ENCODE assay signal across 28 cellular contexts in the genomic region with DNA sequence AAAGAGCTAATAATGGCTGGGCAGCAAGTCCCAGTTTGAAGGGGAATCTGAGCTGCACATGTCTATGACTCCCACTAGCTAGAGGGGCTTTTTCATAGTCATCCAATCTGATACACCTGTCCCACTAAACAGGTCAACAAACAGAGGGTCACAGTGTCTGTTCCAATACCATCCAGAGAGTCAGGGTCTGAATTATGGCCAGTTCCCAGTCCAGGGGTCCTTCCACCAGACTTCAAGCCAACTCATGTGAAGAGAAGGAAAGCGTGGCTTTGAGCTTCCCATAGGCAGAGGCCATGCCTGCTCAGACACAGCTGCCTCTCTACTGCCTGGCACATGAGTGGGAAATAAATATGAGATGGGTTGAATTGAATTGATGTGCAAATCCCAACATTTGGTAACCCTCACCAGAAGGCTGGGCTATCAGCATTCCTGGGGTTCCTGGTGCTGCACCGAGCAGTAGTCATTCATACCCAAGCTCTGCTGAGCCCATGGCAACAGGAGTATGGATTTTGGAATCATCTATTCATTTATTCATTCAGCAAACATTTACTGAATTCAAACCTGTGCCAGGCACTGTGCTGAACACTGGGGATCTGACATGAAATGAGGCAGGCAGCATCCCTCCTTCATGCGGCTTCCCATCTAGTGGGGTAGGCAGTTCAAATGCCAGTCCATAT. TPM values are rescaled to one million over a fixed set of nuclear protein-coding genes. Genes with fewer than 3 reads are reported as not detected.
DNase-seq lines count a peak whose midpoint lies in the region; ATAC-seq, FAIRE-seq and TF ChIP-seq lines count a peak whose summit lies in the region.
"Had no signal": no experiment of that assay in that cellular context is flagged by ENCODE, and none has a peak within 500 bp of the region (broad histone marks: within the 10 kb centered on the region; RNA-seq: fewer than 3 reads in every experiment).

No MANE protein-coding gene starts in this region.

- H3K9ac ChIP-seq in HepG2 (ENCODE audit: insufficient read depth, low read depth, low read length) = peak overlapping the region; percentile 32
- H3K9ac ChIP-seq: BLaER1 had no signal

- H4K20me1 ChIP-seq in HepG2 (ENCODE audit: insufficient read depth, low read length) = no peaks in the 10 kb centered on the region

- WGBS in HepG2 (ENCODE audit: low lambda C conversion rate) = 100% methylated on average over 3 of the region's 3 CpGs
- 94% methylated on average over 2 of the region's 3 CpGs for WGBS in right lobe of liver (ENCODE audit: insufficient coverage, low coverage, low lambda C conversion rate, missing lambda C conversion rate)

- no peak overlapping the region for H3K4me3 ChIP-seq in HepG2 (replicated peaks in 1 of 3; ENCODE audit: insufficient read depth in 1 of 3, low read depth in 2 of 3, low read length in 3 of 3)
- H3K4me3 ChIP-seq in right lobe of liver = no peak overlapping the region
- H3K4me3 ChIP-seq in left ventricle myocardium inferior = no peak overlapping the region
- H3K4me3 ChIP-seq: BLaER1, GM12878 had no signal

- H3K9me3 ChIP-seq in HepG2 (ENCODE audit: low read length) (peaks cover 45% of the 10 kb centered on the region), right lobe of liver (no peaks in the 10 kb centered on the region), left ventricle myocardium inferior (replicated peaks) (peaks cover 27% of the 10 kb centered on the region)
- H3K9me3 ChIP-seq: BE2C had no signal

- CTCF ChIA-PET in HepG2 (lab: Yijun Ruan, JAX; ENCODE audit: low intra/inter-chr PET ratio, low total read pairs) = no interaction called here

- in situ Hi-C loops in HepG2 (cut with HindIII; ENCODE audit: extremely low pct_ligation_motif_present, low pct_unique_long_range_greater_than_20kb) = no loop called here

- TF ChIP-seq CTCF in HepG2 (CRISPR knock-in tag; IDR thresholded peaks at IDR 0.05) (no peak), right lobe of liver (IDR thresholded peaks at IDR 0.05) (no peak), VCaP (conservative IDR thresholded peaks at IDR 0.05) (no peak), left ventricle myocardium inferior (IDR thresholded peaks at IDR 0.05; ENCODE audit: borderline replicate concordance) (no peak)

- BruUV-seq in HepG2 (replicated peaks; lab: Mats Ljungman, UMichigan) = no TSS peak

- no peak overlapping the region for H3K4me2 ChIP-seq in HepG2 (ENCODE audit: low read depth, low read length)
- H3K4me2 ChIP-seq: BLaER1 had no signal

- H3K36me3 ChIP-seq in HepG2 (replicated peaks in 1 of 2; ENCODE audit: control insufficient read depth in 1 of 2, insufficient read depth in 2 of 2, low read length in 2 of 2) = no peaks in the 10 kb centered on the region
- H3K36me3 ChIP-seq in right lobe of liver = no peaks in the 10 kb centered on the region
- no peaks in the 10 kb centered on the region for H3K36me3 ChIP-seq in left ventricle myocardium inferior
- H3K36me3 ChIP-seq: BE2C had no signal

- no peak for TF ChIP-seq POLR2A in HepG2 (IDR thresholded peaks at IDR 0.05; ENCODE audit: insufficient read depth in 1 of 2, low read depth in 2 of 2, low read length in 2 of 2)
- TF ChIP-seq POLR2A in right lobe of liver (IDR thresholded peaks at IDR 0.05) = no peak

- TF ChIP-seq RAD21 in HepG2 (CRISPR knock-in tag; IDR thresholded peaks at IDR 0.05) = no peak

- H2AFZ ChIP-seq in HepG2 (ENCODE audit: low read length) = no peak overlapping the region

- no peak for ATAC-seq in HepG2
- ATAC-seq in right lobe of liver = no peak
- ATAC-seq in GM19463 (IDR thresholded peaks at IDR 0.05; ENCODE audit: unreplicated experiment) = no peak
- ATAC-seq: GM12878 had no signal

- H3K27me3 ChIP-seq in HepG2 (ENCODE audit: control insufficient read depth in 1 of 2, insufficient read depth in 2 of 2, low read length in 2 of 2) (no peaks in the 10 kb centered on the region), right lobe of liver (no peaks in the 10 kb centered on the region), left ventricle myocardium inferior (ENCODE audit: low read depth) (no peaks in the 10 kb centered on the region)
- H3K27me3 ChIP-seq: BE2C, BLaER1 had no signal

- TF ChIP-seq EP300 in HepG2 (IDR thresholded peaks at IDR 0.05; ENCODE audit: low read depth in 2 of 2, low read length in 2 of 2) (no peak), HepG2 (CRISPR knock-in tag; IDR thresholded peaks at IDR 0.05; ENCODE audit: borderline replicate concordance) (no peak)

- DNase-seq in HepG2 (ENCODE audit: low spot score) (no peak), right lobe of liver (no peak), left ventricle myocardium inferior (no peak)
- DNase-seq: 8988T; ACHN; BE2C; C1 segment of cervical spinal cord; CD4-positive, alpha-beta memory T cell; CD4-positive, CD25-positive, alpha-beta regulatory T cell; CD8-positive, alpha-beta memory T cell; COR-L47; DMS 273 treated with DMSO at 0.1 percent for 48 hours; DMS153; DMS53; DMS79; DND-41; EL; GDM1 had no signal

- H3K4me1 ChIP-seq in HepG2 (ENCODE audit: insufficient read depth, low read length) (peaks cover 100% of the 10 kb centered on the region), right lobe of liver (peaks cover 0 to 33% (median 13%) of the 10 kb centered on the region in 4 donors), left ventricle myocardium inferior (no peaks in the 10 kb centered on the region)
- H3K4me1 ChIP-seq: BE2C had no signal

- H3K27ac ChIP-seq in HepG2 (ENCODE audit: extremely low read length, insufficient read depth, low read length) (peak overlapping the region; percentile 84), right lobe of liver (peak overlapping the region in 1 of 3 donors; percentile 29), VCaP (peak overlapping the region; percentile 80), left ventricle myocardium inferior (replicated peaks) (no peak overlapping the region)
- H3K27ac ChIP-seq: BLaER1 had no signal

- H3K79me2 ChIP-seq in HepG2 (ENCODE audit: insufficient read depth, low read length) = no peaks in the 10 kb centered on the region

- intact Hi-C loops in HepG2 (cut with micrococcal nuclease; ENCODE audit: unreplicated experiment) = no loop called here
- intact Hi-C loops in right lobe of liver (cut with DNase I) = no loop called here
- intact Hi-C loops in left ventricle myocardium inferior (cut with micrococcal nuclease) = no loop called here

- POLR2A ChIA-PET in HepG2 (lab: Yijun Ruan, JAX) = interaction anchor here (1.0 to 6.7 kb wide), 9 partner anchors 9 to 148 kb away, joined by 3 to 55 read pairs (median 5); partner anchors contain the start of genes SLC13A3 and TP53RK

- no peak for FAIRE-seq in HepG2 (lab: Jason Lieb, UNC)
- FAIRE-seq: A204.1, GM12878, GM12892, GM18507 had no signal

RNA-seq across cellular contexts. Expression of gene TP53RK, which starts 17.2 kb away (rescaled TPM):
- total RNA-seq in HepG2 (2016; rRNA removed; fragmentation: Illumina TruSeq; extraction: Trizol) = 25.5 and 31.0 TPM in 2 replicates
- total RNA-seq in HepG2 (2016; cell fraction: cytosol; rRNA removed; fragmentation: Illumina TruSeq; extraction: Trizol; ENCODE audit: low read depth) = 5.6 and 7.0 TPM in 2 replicates
- total RNA-seq in HepG2 (2016; cell fraction: insoluble cytoplasmic fraction; rRNA removed; fragmentation: Illumina TruSeq; extraction: Trizol) = 26.0 and 33.1 TPM in 2 replicates
- 12.6 and 14.4 TPM in 2 replicates for total RNA-seq in HepG2 (2016; cell fraction: membrane; rRNA removed; fragmentation: Illumina TruSeq; extraction: Trizol)
- total RNA-seq in HepG2 (2016; cell fraction: nucleus; rRNA removed; fragmentation: Illumina TruSeq; extraction: Trizol) = 15.4 and 17.9 TPM in 2 replicates
- polyA plus RNA-seq in HepG2 (2011; rRNA removed) = 11.3 and 12.9 TPM in 2 replicates
- 9.0 and 10.2 TPM in 2 replicates for polyA plus RNA-seq in HepG2 (2011; cell fraction: cytosol; rRNA removed)
- polyA plus RNA-seq in HepG2 (2011; cell fraction: nucleus; rRNA removed) = 4.4 and 5.3 TPM in 2 replicates
- polyA plus RNA-seq in HepG2 (2012) = 10.7 and 12.3 TPM in 2 replicates
- polyA plus RNA-seq in HepG2 (2016; cell fraction: cytosol; fragmentation: Illumina TruSeq; extraction: Trizol; ENCODE audit: low read depth) = 3.9 and 4.7 TPM in 2 replicates
- polyA plus RNA-seq in HepG2 (2016; cell fraction: insoluble cytoplasmic fraction; fragmentation: Illumina TruSeq; extraction: Trizol; ENCODE audit: low read depth) = 28.1 and 30.7 TPM in 2 replicates
- 7.3 and 9.0 TPM in 2 replicates for polyA plus RNA-seq in HepG2 (2016; cell fraction: membrane; fragmentation: Illumina TruSeq; extraction: Trizol; ENCODE audit: low read depth)
- polyA plus RNA-seq in HepG2 (2016; cell fraction: nucleus; fragmentation: Illumina TruSeq; extraction: Trizol; ENCODE audit: insufficient read depth, low read depth) = 18.2 and 18.6 TPM in 2 replicates
- 9.2 and 11.2 TPM in 2 replicates for polyA minus RNA-seq in HepG2 (2011; rRNA and poly(A)+ RNA removed; ENCODE audit: low replicate concordance)
- polyA minus RNA-seq in HepG2 (2011; cell fraction: cytosol; rRNA and poly(A)+ RNA removed) = 10.6 and 11.6 TPM in 2 replicates
- 12.6 and 13.1 TPM in 2 replicates for polyA minus RNA-seq in HepG2 (2011; cell fraction: nucleus; rRNA and poly(A)+ RNA removed)
- 1 to 10 TPM; 3.1 to 10.0 (median 5.2) TPM for total RNA-seq in right lobe of liver
- 6.0 TPM for total RNA-seq in left ventricle myocardium inferior

RNA-seq across cellular contexts. Expression of gene SLC13A3, which starts 20.7 kb away (rescaled TPM):
- total RNA-seq in HepG2 (2016; rRNA removed; fragmentation: Illumina TruSeq; extraction: Trizol) (27.9 and 66.5 TPM in 2 replicates), right lobe of liver (10 to 100 TPM in 3 of 6 experiments, 1 to 10 TPM in 3; 3.7 to 14.6 (median 9.3) TPM), left ventricle myocardium inferior (0.30 TPM)
- 23.8 and 30.4 TPM in 2 replicates for total RNA-seq in HepG2 (2016; cell fraction: cytosol; rRNA removed; fragmentation: Illumina TruSeq; extraction: Trizol; ENCODE audit: low read depth)
- total RNA-seq in HepG2 (2016; cell fraction: insoluble cytoplasmic fraction; rRNA removed; fragmentation: Illumina TruSeq; extraction: Trizol) = 29.2 and 65.4 TPM in 2 replicates
- total RNA-seq in HepG2 (2016; cell fraction: membrane; rRNA removed; fragmentation: Illumina TruSeq; extraction: Trizol) = 25.6 and 35.7 TPM in 2 replicates
- 59.9 and 65.1 TPM in 2 replicates for total RNA-seq in HepG2 (2016; cell fraction: nucleus; rRNA removed; fragmentation: Illumina TruSeq; extraction: Trizol)
- polyA plus RNA-seq in HepG2 (2011; rRNA removed) = 63.3 and 76.0 TPM in 2 replicates
- polyA plus RNA-seq in HepG2 (2011; cell fraction: cytosol; rRNA removed) = 40.8 and 74.9 TPM in 2 replicates
- polyA plus RNA-seq in HepG2 (2011; cell fraction: nucleus; rRNA removed) = 88.1 and 138 TPM in 2 replicates
- polyA plus RNA-seq in HepG2 (2012) = 42.2 and 59.1 TPM in 2 replicates
- polyA plus RNA-seq in HepG2 (2016; cell fraction: cytosol; fragmentation: Illumina TruSeq; extraction: Trizol; ENCODE audit: low read depth) = 25.1 and 35.1 TPM in 2 replicates
- 30.5 and 31.8 TPM in 2 replicates for polyA plus RNA-seq in HepG2 (2016; cell fraction: insoluble cytoplasmic fraction; fragmentation: Illumina TruSeq; extraction: Trizol; ENCODE audit: low read depth)
- 24.6 and 30.2 TPM in 2 replicates for polyA plus RNA-seq in HepG2 (2016; cell fraction: membrane; fragmentation: Illumina TruSeq; extraction: Trizol; ENCODE audit: low read depth)
- polyA plus RNA-seq in HepG2 (2016; cell fraction: nucleus; fragmentation: Illumina TruSeq; extraction: Trizol; ENCODE audit: insufficient read depth, low read depth) = 99.0 and 99.2 TPM in 2 replicates
- polyA minus RNA-seq in HepG2 (2011; rRNA and poly(A)+ RNA removed; ENCODE audit: low replicate concordance) = 0.42 and 193 TPM in 2 replicates
- polyA minus RNA-seq in HepG2 (2011; cell fraction: cytosol; rRNA and poly(A)+ RNA removed) = 32.3 and 43.5 TPM in 2 replicates
- polyA minus RNA-seq in HepG2 (2011; cell fraction: nucleus; rRNA and poly(A)+ RNA removed) = 50.4 and 63.9 TPM in 2 replicates
- total RNA-seq: G401 had no signal
- polyA plus RNA-seq: CD14-positive monocyte; CD4-positive, alpha-beta memory T cell; CD4-positive, CD25-positive, alpha-beta regulatory T cell; CD8-positive, alpha-beta memory T cell had no signal

RNA-seq across cellular contexts. Expression of gene SLC2A10, which starts 37.4 kb away (rescaled TPM):
- 9.6 and 16.0 TPM in 2 replicates for total RNA-seq in HepG2 (2016; rRNA removed; fragmentation: Illumina TruSeq; extraction: Trizol)
- total RNA-seq in HepG2 (2016; cell fraction: cytosol; rRNA removed; fragmentation: Illumina TruSeq; extraction: Trizol; ENCODE audit: low read depth) = 12.4 and 15.5 TPM in 2 replicates
- 7.8 and 15.9 TPM in 2 replicates for total RNA-seq in HepG2 (2016; cell fraction: insoluble cytoplasmic fraction; rRNA removed; fragmentation: Illumina TruSeq; extraction: Trizol)
- total RNA-seq in HepG2 (2016; cell fraction: membrane; rRNA removed; fragmentation: Illumina TruSeq; extraction: Trizol) = 13.5 and 14.9 TPM in 2 replicates
- total RNA-seq in HepG2 (2016; cell fraction: nucleus; rRNA removed; fragmentation: Illumina TruSeq; extraction: Trizol) = 16.7 and 19.1 TPM in 2 replicates
- 16.7 and 18.4 TPM in 2 replicates for polyA plus RNA-seq in HepG2 (2011; rRNA removed)
- polyA plus RNA-seq in HepG2 (2011; cell fraction: cytosol; rRNA removed) = 13.3 and 15.0 TPM in 2 replicates
- 17.7 and 19.3 TPM in 2 replicates for polyA plus RNA-seq in HepG2 (2011; cell fraction: nucleus; rRNA removed)
- polyA plus RNA-seq in HepG2 (2012) = 9.6 and 17.7 TPM in 2 replicates
- 13.4 and 16.9 TPM in 2 replicates for polyA plus RNA-seq in HepG2 (2016; cell fraction: cytosol; fragmentation: Illumina TruSeq; extraction: Trizol; ENCODE audit: low read depth)
- 8.0 and 9.1 TPM in 2 replicates for polyA plus RNA-seq in HepG2 (2016; cell fraction: insoluble cytoplasmic fraction; fragmentation: Illumina TruSeq; extraction: Trizol; ENCODE audit: low read depth)
- 10.5 and 11.4 TPM in 2 replicates for polyA plus RNA-seq in HepG2 (2016; cell fraction: membrane; fragmentation: Illumina TruSeq; extraction: Trizol; ENCODE audit: low read depth)
- 19.6 and 21.1 TPM in 2 replicates for polyA plus RNA-seq in HepG2 (2016; cell fraction: nucleus; fragmentation: Illumina TruSeq; extraction: Trizol; ENCODE audit: insufficient read depth, low read depth)
- polyA minus RNA-seq in HepG2 (2011; rRNA and poly(A)+ RNA removed; ENCODE audit: low replicate concordance) = 56.1 TPM in 1 of 2 replicates, not detected in the other
- 17.8 and 20.0 TPM in 2 replicates for polyA minus RNA-seq in HepG2 (2011; cell fraction: cytosol; rRNA and poly(A)+ RNA removed)
- 22.7 and 27.8 TPM in 2 replicates for polyA minus RNA-seq in HepG2 (2011; cell fraction: nucleus; rRNA and poly(A)+ RNA removed)
- 10 to 100 TPM; 35.4 to 47.3 (median 42.7) TPM for total RNA-seq in right lobe of liver
- 2.8 TPM for total RNA-seq in left ventricle myocardium inferior
- total RNA-seq: A673; CD4-positive, alpha-beta memory T cell; CD4-positive, CD25-positive, alpha-beta regulatory T cell; CD8-positive, alpha-beta memory T cell; GM12878 had no signal
- polyA plus RNA-seq: CD14-positive monocyte; CD4-positive, alpha-beta memory T cell; CD4-positive, CD25-positive, alpha-beta regulatory T cell; GM12878 had no signal
